23 cellular contexts compared by ENCODE assay signal in the genomic region with DNA sequence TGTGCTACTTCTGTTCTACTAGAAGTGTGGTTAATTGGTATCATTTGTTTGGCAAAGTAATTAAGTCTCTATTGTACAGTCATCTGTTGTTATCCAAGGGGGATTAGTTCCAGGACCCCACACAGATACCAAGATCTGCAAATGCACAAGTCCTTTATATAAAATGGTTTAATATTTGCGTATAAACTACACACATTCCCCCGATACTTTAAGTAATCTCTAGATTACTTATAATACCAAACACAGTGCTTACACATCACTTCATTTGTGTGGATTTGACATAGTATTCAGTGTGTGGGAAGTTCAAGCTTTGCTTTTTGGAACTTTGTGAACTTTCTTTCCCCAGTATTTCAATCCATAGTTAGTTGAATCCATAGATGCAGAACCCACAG. TPM values are rescaled to one million over a fixed set of nuclear protein-coding genes. Genes with fewer than 3 reads are reported as not detected.
"Had no signal": no experiment of that assay in that cellular context is flagged by ENCODE, and none has a peak within 500 bp of the region (broad histone marks: within the 10 kb centered on the region; RNA-seq: fewer than 3 reads in every experiment).

No MANE protein-coding gene starts in this region.

- H3K79me2 ChIP-seq: hepatocyte had no signal

- H3K27me3 ChIP-seq: colonic mucosa, esophagus muscularis mucosa, foreskin keratinocyte, gastroesophageal sphincter, heart left ventricle, hepatocyte, left lung, pancreas, right lobe of liver, testis, tibial artery, upper lobe of left lung had no signal

- H3K36me3 ChIP-seq: colonic mucosa, esophagus muscularis mucosa, gastroesophageal sphincter, heart left ventricle, left lung, pancreas, right lobe of liver, tibial artery, upper lobe of left lung had no signal

- DNase-seq: colonic mucosa; effector CD8-positive, alpha-beta T cell; heart left ventricle; left cardiac atrium; left lung; naive thymus-derived CD8-positive, alpha-beta T cell; occipital lobe; pancreas; retina; right lobe of liver; stimulated activated CD4-positive, alpha-beta T cell treated with anti-CD3 and anti-CD28 coated beads, Interleukin-2, amount 100 ng/mL, for 24 hours; stimulated activated CD4-positive, alpha-beta T cell treated with anti-CD3 and anti-CD28 coated beads, Interleukin-4, amount 100 ng/mL, for 4 hours; stimulated activated naive CD8-positive, alpha-beta T cell treated with anti-CD3 and anti-CD28 coated beads, Interleukin-15, Interleukin-2, amounts not matched to agents 100 U/mL and 50 U/mL, for 24 hours; substantia nigra; testis; tibial artery; upper lobe of left lung had no signal

- H3K4me1 ChIP-seq: colonic mucosa, left lung, right lobe of liver, testis, upper lobe of left lung had no signal

- H3K9me3 ChIP-seq: colonic mucosa, esophagus muscularis mucosa, gastroesophageal sphincter, heart left ventricle, left lung, pancreas, right lobe of liver, testis, tibial artery, upper lobe of left lung had no signal

- ATAC-seq: foreskin keratinocyte; gastroesophageal sphincter; heart left ventricle; left cardiac atrium; left lung; naive thymus-derived CD8-positive, alpha-beta T cell; pancreas; right lobe of liver; stimulated activated memory B cell treated with anti-CD40 and anti-IgM and Interleukin-4, amounts not matched to agents 10 μg/mL and 1 μg/mL and 100 μg/mL, for 72 hours; stimulated activated naive CD8-positive, alpha-beta T cell treated with anti-CD3 and anti-CD28 coated beads, Interleukin-15, Interleukin-2, amounts not matched to agents 100 U/mL and 50 U/mL, for 24 hours had no signal

- H2AFZ ChIP-seq: hepatocyte had no signal

- H3K4me3 ChIP-seq: colonic mucosa, esophagus muscularis mucosa, gastroesophageal sphincter, heart left ventricle, hepatocyte, left lung, pancreas, right lobe of liver, testis, tibial artery, upper lobe of left lung had no signal

- H3K4me2 ChIP-seq: hepatocyte had no signal

- H3K27ac ChIP-seq: colonic mucosa, esophagus muscularis mucosa, foreskin keratinocyte, heart left ventricle, hepatocyte, left lung, pancreas, right lobe of liver, testis, tibial artery, upper lobe of left lung had no signal

RNA-seq across cellular contexts. Expression of a gene that starts 50.5 kb away (rescaled TPM):
- total RNA-seq: naive thymus-derived CD8-positive, alpha-beta T cell had no signal
- polyA plus RNA-seq: naive thymus-derived CD8-positive, alpha-beta T cell; neural cell had no signal
